Comparison of ENCODE assay signal across 7 cellular contexts in genomic region chr1:13297216-13297931, GRCh38. TPM values are rescaled to one million over a fixed set of nuclear protein-coding genes. Genes with fewer than 3 reads are reported as not detected.
"Had no signal": no experiment of that assay in that cellular context is flagged by ENCODE, and none has a peak within 500 bp of the region (broad histone marks: within the 10 kb centered on the region; RNA-seq: fewer than 3 reads in every experiment).

No MANE protein-coding gene starts in this region.

RNA-seq across cellular contexts. Expression of gene PRAMEF33, which starts 6.0 kb away (rescaled TPM):
- total RNA-seq: GM23248, GM23338, H1, H4, H7, H9, HFFc6 had no signal
- polyA plus RNA-seq: GM23248, GM23338, H1 had no signal

RNA-seq across cellular contexts. Expression of gene PRAMEF8, which starts 12.4 kb away (rescaled TPM):
- total RNA-seq: GM23248, GM23338, H1, H4, H7, H9, HFFc6 had no signal
- polyA plus RNA-seq: GM23248, GM23338, H1 had no signal

RNA-seq across cellular contexts. Expression of gene PRAMEF15, which starts 18.0 kb away (rescaled TPM):
- total RNA-seq: GM23248, GM23338, H1, H4, H7, H9, HFFc6 had no signal
- polyA plus RNA-seq: GM23248, GM23338, H1 had no signal

RNA-seq across cellular contexts. Expression of gene PRAMEF5, which starts 43.4 kb away (rescaled TPM):
- total RNA-seq: GM23248, GM23338, H1, H4, H7, H9, HFFc6 had no signal
- polyA plus RNA-seq: GM23248, GM23338, H1 had no signal

RNA-seq across cellular contexts. Expression of gene PRAMEF14, which starts 49.6 kb away (rescaled TPM):
- total RNA-seq: GM23248, GM23338, H1, H4, H7, H9, HFFc6 had no signal
- polyA plus RNA-seq: GM23248, GM23338, H1 had no signal
